Comparison of ENCODE assay signal across 15 cellular contexts in genomic region chr12:6507102-6507998, GRCh38. TPM values are rescaled to one million over a fixed set of nuclear protein-coding genes. Genes with fewer than 3 reads are reported as not detected.
DNase-seq lines count a peak whose midpoint lies in the region; ATAC-seq and TF ChIP-seq lines count a peak whose summit lies in the region.
"Had no signal": no experiment of that assay in that cellular context is flagged by ENCODE, and none has a peak within 500 bp of the region (broad histone marks: within the 10 kb centered on the region; RNA-seq: fewer than 3 reads in every experiment).

No MANE protein-coding gene starts in this region.

- peaks cover 13% of the 10 kb centered on the region for H3K4me1 ChIP-seq in cardiac muscle cell (ENCODE audit: low read depth)
- H3K4me1 ChIP-seq in iPS-20b (ENCODE audit: insufficient read depth, low read length) = peaks cover 8% of the 10 kb centered on the region; the same call in 1 of the 2 replicates
- no peaks in the 10 kb centered on the region for H3K4me1 ChIP-seq in uterus
- peaks cover 0 to 9% (median 0%) of the 10 kb centered on the region in 4 donors for H3K4me1 ChIP-seq in stomach
- H3K4me1 ChIP-seq: suprapubic skin had no signal

- H3K9me3 ChIP-seq in cardiac muscle cell (ENCODE audit: low read depth) (no peaks in the 10 kb centered on the region), iPS-20b (ENCODE audit: insufficient read depth, low read depth, low read length) (no peaks in the 10 kb centered on the region), uterus (no peaks in the 10 kb centered on the region), stomach (no peaks in the 10 kb centered on the region)
- H3K9me3 ChIP-seq: gastroesophageal sphincter, suprapubic skin had no signal

- DNase-seq in cardiac muscle cell (ENCODE audit: low read depth in 1 of 2, low spot score in 1 of 2) (peak; percentile 53 to 59), left ventricle myocardium superior (no peak), brain microvascular endothelial cell (peak; percentile 18), uterus (no peak), stomach (no peak), retina (no peak)
- DNase-seq: activated T-cell treated with anti-CD3 and anti-CD28 coated beads for 4 hours, AML-193, NCI-H2081 treated with DMSO at 0.1 percent for 48 hours had no signal

- ATAC-seq in left ventricle myocardium superior = no peak
- no peak for ATAC-seq in GM18907 (IDR thresholded peaks at IDR 0.05; ENCODE audit: unreplicated experiment)
- ATAC-seq: gastroesophageal sphincter, K562 had no signal

- H3K4me3 ChIP-seq in cardiac muscle cell = no peak overlapping the region
- H3K4me3 ChIP-seq in brain microvascular endothelial cell (ENCODE audit: low read depth, low read length) = no peak overlapping the region
- no peak overlapping the region for H3K4me3 ChIP-seq in iPS-20b (ENCODE audit: low read length)
- no peak overlapping the region for H3K4me3 ChIP-seq in uterus
- H3K4me3 ChIP-seq in stomach = no peak overlapping the region
- H3K4me3 ChIP-seq: gastroesophageal sphincter, K562, lung, suprapubic skin had no signal

- peak overlapping the region; percentile 95 for H3K27ac ChIP-seq in cardiac muscle cell
- peak overlapping the region; percentile 53 for H3K27ac ChIP-seq in brain microvascular endothelial cell
- no peak overlapping the region for H3K27ac ChIP-seq in iPS-20b (ENCODE audit: low read length)
- peak overlapping the region; percentile 32 to 60 for H3K27ac ChIP-seq in uterus
- H3K27ac ChIP-seq in stomach = no peak overlapping the region
- H3K27ac ChIP-seq: suprapubic skin had no signal

- WGBS in stomach, 5 donors = 49 to 61% (median 53%) methylated on average over 12 of the region's 12 CpGs

- no peak for TF ChIP-seq CTCF in cardiac muscle cell (IDR thresholded peaks at IDR 0.05; ENCODE audit: low read depth, low read length)
- TF ChIP-seq CTCF in brain microvascular endothelial cell (IDR thresholded peaks at IDR 0.05; ENCODE audit: low read depth, low read length, missing control alignments) = no peak
- no peak for TF ChIP-seq CTCF in uterus (IDR thresholded peaks at IDR 0.05)
- no peak for TF ChIP-seq CTCF in stomach (IDR thresholded peaks at IDR 0.05)

- intact Hi-C loops in left ventricle myocardium superior (cut with micrococcal nuclease) = no loop called here
- intact Hi-C loops in uterus (cut with DNase I; ENCODE audit: low total_unique reads) = no loop called here
- intact Hi-C loops in stomach (cut with DNase I; ENCODE audit: low total_unique reads) = no loop called here

- no peaks in the 10 kb centered on the region for H3K27me3 ChIP-seq in cardiac muscle cell
- H3K27me3 ChIP-seq in brain microvascular endothelial cell (replicated peaks) = no peaks in the 10 kb centered on the region
- no peaks in the 10 kb centered on the region for H3K27me3 ChIP-seq in iPS-20b (ENCODE audit: insufficient read depth, low read length)
- no peaks in the 10 kb centered on the region for H3K27me3 ChIP-seq in uterus
- H3K27me3 ChIP-seq in stomach = no peaks in the 10 kb centered on the region
- H3K27me3 ChIP-seq: gastroesophageal sphincter, suprapubic skin had no signal

- in situ Hi-C loops in brain microvascular endothelial cell (cut with HindIII; ENCODE audit: low pct_ligation_motif_present, low sequenced_read_pairs) = no loop called here

- peaks cover 17% of the 10 kb centered on the region for H3K36me3 ChIP-seq in cardiac muscle cell
- peaks cover 7% of the 10 kb centered on the region for H3K36me3 ChIP-seq in brain microvascular endothelial cell (replicated peaks)
- peaks cover 54% of the 10 kb centered on the region for H3K36me3 ChIP-seq in iPS-20b (ENCODE audit: insufficient read depth, low read depth, low read length)
- no peaks in the 10 kb centered on the region for H3K36me3 ChIP-seq in uterus
- H3K36me3 ChIP-seq in stomach = peaks cover 16 to 70% (median 55%) of the 10 kb centered on the region in 4 donors

- TF ChIP-seq POLR2A in uterus (IDR thresholded peaks at IDR 0.05) = no peak
- TF ChIP-seq POLR2A in stomach (IDR thresholded peaks at IDR 0.05) = no peak

- H3K9ac ChIP-seq in iPS-20b (ENCODE audit: low read depth, low read length) = peak overlapping the region; percentile 49; the same call in 1 of the 2 replicates

- TF ChIP-seq EP300 in stomach (IDR thresholded peaks at IDR 0.05) = no peak

RNA-seq across cellular contexts. Expression of gene NCAPD2, which starts 13.4 kb away (rescaled TPM):
- total RNA-seq in cardiac muscle cell = 134 and 156 TPM in 2 replicates
- 20.2 and 70.7 TPM in 2 replicates for polyA plus RNA-seq in cardiac muscle cell
- 13.1 TPM for total RNA-seq in left ventricle myocardium superior
- total RNA-seq in uterus = 100 to 1,000 TPM in 1 of 4 donors, 10 to 100 TPM in 2, 1 to 10 TPM in 1; 2.8 to 145 (median 19.3) TPM
- total RNA-seq in stomach = 100 to 1,000 TPM in 1 of 5 donors, 10 to 100 TPM in 4; 15.4 to 105 (median 17.9) TPM
- 10 to 100 TPM in 1 of 3 donors, 1 to 10 TPM in 2; 8.3 to 18.3 (median 9.7) TPM for polyA plus RNA-seq in stomach

RNA-seq across cellular contexts. Expression of gene MRPL51, which starts 14.3 kb away (rescaled TPM):
- 75.1 and 104 TPM in 2 replicates for total RNA-seq in cardiac muscle cell
- polyA plus RNA-seq in cardiac muscle cell = 279 and 308 TPM in 2 replicates
- total RNA-seq in left ventricle myocardium superior = 275 TPM
- total RNA-seq in uterus = 10 to 100 TPM; 14.1 to 83.7 (median 36.4) TPM
- 100 to 1,000 TPM in 1 of 5 donors, 10 to 100 TPM in 4; 26.8 to 146 (median 50.7) TPM for total RNA-seq in stomach
- 100 to 1,000 TPM; 108 to 143 (median 128) TPM for polyA plus RNA-seq in stomach

RNA-seq across cellular contexts. Expression of gene GAPDH, which starts 27.0 kb away (rescaled TPM):
- total RNA-seq in cardiac muscle cell (8,013 and 12,904 TPM in 2 replicates), left ventricle myocardium superior (4,526 TPM), uterus (1,000 to 10,000 TPM in 2 of 4 donors, 100 to 1,000 TPM in 2; 962 to 1,122 (median 1,020) TPM), stomach (1,000 to 10,000 TPM in 4 of 5 donors, 100 to 1,000 TPM in 1; 579 to 1,258 (median 1,242) TPM)
- polyA plus RNA-seq in cardiac muscle cell (11,564 and 14,299 TPM in 2 replicates), stomach (1,000 to 10,000 TPM; 1,352 to 2,765 (median 1,815) TPM)

RNA-seq across cellular contexts. Expression of gene VAMP1, which starts 36.9 kb away (rescaled TPM):
- 15.1 and 17.7 TPM in 2 replicates for total RNA-seq in cardiac muscle cell
- polyA plus RNA-seq in cardiac muscle cell = 14.9 and 28.4 TPM in 2 replicates
- 3.6 TPM for total RNA-seq in left ventricle myocardium superior
- 10 to 100 TPM in 1 of 4 donors, 1 to 10 TPM in 3; 1.0 to 17.7 (median 6.8) TPM for total RNA-seq in uterus
- 10 to 100 TPM in 2 of 5 donors, 1 to 10 TPM in 3; 1.2 to 16.5 (median 4.8) TPM for total RNA-seq in stomach
- polyA plus RNA-seq in stomach = 1 to 10 TPM in 2 of 3 donors, not detected in 1; 2.6 to 8.9 TPM

RNA-seq across cellular contexts. Expression of gene IFFO1, which starts 48.5 kb away (rescaled TPM):
- total RNA-seq in cardiac muscle cell = 18.0 and 29.0 TPM in 2 replicates
- 25.4 and 28.4 TPM in 2 replicates for polyA plus RNA-seq in cardiac muscle cell
- 14.9 TPM for total RNA-seq in left ventricle myocardium superior
- 10 to 100 TPM; 17.1 to 50.6 (median 32.8) TPM for total RNA-seq in uterus
- 10 to 100 TPM in 1 of 5 donors, 1 to 10 TPM in 4; 1.4 to 14.0 (median 3.2) TPM for total RNA-seq in stomach
- 1 to 10 TPM; 2.7 to 9.1 (median 3.4) TPM for polyA plus RNA-seq in stomach

Comparison
In these comparisons a context has a peak if more than half of its experiments do, and no peak if none do; other contexts are left out.
1. DNase-seq: peak in cardiac muscle cell (2 of 2) and brain microvascular endothelial cell (single experiment); none in left ventricle myocardium superior (single experiment), uterus (0 of 2), stomach (single experiment) and retina (single experiment).
2. H3K27ac ChIP-seq: peak in cardiac muscle cell (single experiment), brain microvascular endothelial cell (single experiment) and uterus (2 of 2); none in iPS-20b (single experiment) and stomach (0 of 5).